Comparison of ENCODE assay signal across 12 cellular contexts in the genomic region with DNA sequence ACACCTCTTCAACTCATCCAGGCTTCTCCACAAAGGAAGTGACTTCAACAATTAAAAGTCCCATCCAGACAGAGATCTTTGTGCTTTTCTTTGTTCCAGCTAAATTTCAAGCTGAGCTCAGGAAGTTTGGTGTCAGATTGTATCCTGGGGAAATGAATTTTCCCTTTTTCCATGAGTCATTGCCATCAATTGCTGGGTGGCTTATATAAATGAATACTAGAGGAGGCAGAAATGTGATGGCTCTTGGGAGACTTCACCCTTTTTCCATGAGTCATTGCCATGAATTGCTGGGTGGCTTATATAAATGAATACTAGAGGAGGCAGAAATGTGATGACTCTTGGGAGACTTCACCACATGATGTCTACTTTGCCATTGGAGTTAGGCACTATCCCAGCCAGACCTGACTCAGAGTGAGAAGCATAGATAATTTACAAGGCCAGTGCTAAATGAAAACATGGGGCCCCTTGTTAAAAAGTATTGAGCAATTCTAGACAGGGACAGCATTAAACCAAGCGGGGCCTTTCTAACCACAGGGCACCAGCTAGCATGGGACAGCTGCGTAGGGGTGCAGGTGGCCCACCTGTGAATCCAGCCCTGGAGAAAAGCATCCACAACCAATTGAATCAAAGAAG.
DNase-seq lines count a peak whose midpoint lies in the region; FAIRE-seq and TF ChIP-seq lines count a peak whose summit lies in the region.
"Had no signal": no experiment of that assay in that cellular context is flagged by ENCODE, and none has a peak within 500 bp of the region (broad histone marks: within the 10 kb centered on the region; RNA-seq: fewer than 3 reads in every experiment).

No MANE protein-coding gene starts in this region.

- no peaks in the 10 kb centered on the region for H3K36me3 ChIP-seq in astrocyte (ENCODE audit: insufficient read depth, low read length)
- no peaks in the 10 kb centered on the region for H3K36me3 ChIP-seq in kidney epithelial cell (ENCODE audit: control insufficient read depth, insufficient read depth, low read length)
- no peaks in the 10 kb centered on the region for H3K36me3 ChIP-seq in small intestine (ENCODE audit: control insufficient read depth in 2 of 2, insufficient read depth in 2 of 2, low read length in 2 of 2)

- whole genome bisulfite sequencing in small intestine, 3 donors: 78 to 87% (median 86%) methylated on average over 2 of the region's 2 CpGs

- H3K4me1 ChIP-seq in astrocyte (ENCODE audit: insufficient read depth, low read length): peaks cover 47% of the 10 kb centered on the region
- no peaks in the 10 kb centered on the region for H3K4me1 ChIP-seq in small intestine (ENCODE audit: control insufficient read depth in 2 of 2, insufficient read depth in 1 of 2, low read depth in 1 of 2, low read length in 1 of 2)

- H3K27ac Mint-ChIP-seq in astrocyte (ENCODE audit: unreplicated experiment): peak overlapping the region; percentile 78
- H3K27ac Mint-ChIP-seq: dendritic cell treated with granulocyte-macrophage colony-stimulating factor and Interleukin-4, amounts not matched to agents 40 ng/mL and 50 ng/mL, for 4 days had no signal

- H3K4me3 ChIP-seq in astrocyte (ENCODE audit: insufficient read depth, low read depth, low read length): no peak overlapping the region
- H3K4me3 ChIP-seq in kidney epithelial cell (ENCODE audit: low read depth, low read length): no peak overlapping the region
- no peak overlapping the region for H3K4me3 ChIP-seq in small intestine (ENCODE audit: low read depth in 1 of 2, low read length in 2 of 2)
- H3K4me3 ChIP-seq in coronary artery: no peak overlapping the region

- H2AFZ ChIP-seq in astrocyte (ENCODE audit: low read depth, low read length): no peak overlapping the region

- no peaks in the 10 kb centered on the region for H4K20me1 ChIP-seq in astrocyte (ENCODE audit: insufficient read depth, low read length)

- DNase-seq in AG08395 (ENCODE audit: low spot score) (peak; percentile 87), HT-29 (ENCODE audit: low spot score) (peak; percentile 10), astrocyte (ENCODE audit: low read depth) (peak; percentile 100), kidney epithelial cell (ENCODE audit: low read depth) (peak; percentile 91), SK-N-DZ (ENCODE audit: low spot score) (no peak), NCI-H2227 treated with DMSO at 0.1 percent for 48 hours (lab: John Stamatoyannopoulos, UW) (no peak), small intestine (no peak), coronary artery (ENCODE audit: low spot score) (no peak)
- DNase-seq: activated CD8-positive, alpha-beta memory T cell treated with anti-CD3 and anti-CD28 coated beads, Interleukin-2, amount 50 U/mL, for 4 hours; left colon; MM.1S had no signal

- peak overlapping the region; percentile 79 for H3K9ac ChIP-seq in astrocyte (ENCODE audit: low read length)

- TF ChIP-seq CTCF in astrocyte (IDR thresholded peaks at IDR 0.05; ENCODE audit: insufficient read depth, low read depth, low read length) (no peak), kidney epithelial cell (IDR thresholded peaks at IDR 0.05; ENCODE audit: insufficient read depth, low read length, poor library complexity, severe bottlenecking) (no peak), coronary artery (IDR thresholded peaks at IDR 0.05) (no peak)

- H3K27ac ChIP-seq in astrocyte (ENCODE audit: low read depth, low read length): peak overlapping the region; percentile 96
- no peak overlapping the region for H3K27ac ChIP-seq in small intestine (ENCODE audit: low read depth in 1 of 2, low read length in 1 of 2)
- H3K27ac ChIP-seq in coronary artery: no peak overlapping the region

- peaks cover 23% of the 10 kb centered on the region for H3K4me1 Mint-ChIP-seq in astrocyte (ENCODE audit: low read depth, unreplicated experiment)

- no peaks in the 10 kb centered on the region for H3K79me2 ChIP-seq in astrocyte (ENCODE audit: insufficient read depth, low read length)

- peak; percentile 99 for FAIRE-seq in astrocyte (lab: Jason Lieb, UNC)
- FAIRE-seq in small intestine (lab: Jason Lieb, UNC): no peak

- H3K9me3 Mint-ChIP-seq in astrocyte (ENCODE audit: unreplicated experiment): peaks cover 2% of the 10 kb centered on the region
- H3K9me3 Mint-ChIP-seq: dendritic cell treated with granulocyte-macrophage colony-stimulating factor and Interleukin-4, amounts not matched to agents 40 ng/mL and 50 ng/mL, for 4 days had no signal

- H3K27me3 Mint-ChIP-seq in astrocyte (ENCODE audit: low read depth, unreplicated experiment): peaks cover 11% of the 10 kb centered on the region

- peaks cover 2% of the 10 kb centered on the region for H3K36me3 Mint-ChIP-seq in astrocyte (ENCODE audit: low read depth, unreplicated experiment)

- H3K9me3 ChIP-seq in astrocyte (ENCODE audit: insufficient read depth, low read depth, low read length): no peaks in the 10 kb centered on the region
- no peaks in the 10 kb centered on the region for H3K9me3 ChIP-seq in small intestine (ENCODE audit: control insufficient read depth, low read depth)

- H3K27me3 ChIP-seq in astrocyte (ENCODE audit: insufficient read depth, low read length) (no peaks in the 10 kb centered on the region), kidney epithelial cell (ENCODE audit: control insufficient read depth, insufficient read depth, low read length) (no peaks in the 10 kb centered on the region), small intestine (ENCODE audit: control insufficient read depth in 2 of 2, insufficient read depth in 2 of 2, low read length in 2 of 2) (no peaks in the 10 kb centered on the region)

- no peak overlapping the region for H3K4me3 Mint-ChIP-seq in astrocyte (ENCODE audit: unreplicated experiment)
- H3K4me3 Mint-ChIP-seq: dendritic cell treated with granulocyte-macrophage colony-stimulating factor and Interleukin-4, amounts not matched to agents 40 ng/mL and 50 ng/mL, for 4 days had no signal

- peak overlapping the region; percentile 73 for H3K4me2 ChIP-seq in astrocyte (ENCODE audit: low read length)

Comparison
In these comparisons a context has a peak if more than half of its experiments do, and no peak if none do; other contexts are left out.
1. DNase-seq: peak in AG08395 (single experiment), HT-29 (single experiment), astrocyte (single experiment) and kidney epithelial cell (single experiment); none in SK-N-DZ (single experiment), NCI-H2227 treated with DMSO at 0.1 percent for 48 hours (single experiment), small intestine (single experiment) and coronary artery (single experiment).